Comparison of ENCODE assay signal across 17 cellular contexts in the genomic region with DNA sequence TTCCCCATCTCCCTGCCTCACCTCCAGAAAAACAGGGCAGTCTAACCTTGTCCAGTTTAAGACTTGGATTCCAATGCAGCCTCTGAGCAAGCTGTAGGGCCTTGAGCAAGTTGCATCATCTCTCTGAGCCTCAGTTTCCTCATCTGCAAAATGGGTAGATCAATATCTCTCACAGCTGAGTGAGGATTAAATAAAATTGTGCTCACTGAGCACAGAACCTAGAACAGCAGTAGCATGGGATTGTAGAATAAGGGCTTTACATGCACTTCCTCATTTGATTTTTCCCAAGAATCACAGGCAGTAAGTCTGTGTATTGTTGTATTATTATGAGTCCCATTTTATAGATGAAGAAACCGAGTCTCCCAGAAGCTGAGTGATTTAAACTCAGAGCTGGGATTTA. TPM values are rescaled to one million over a fixed set of nuclear protein-coding genes. Genes with fewer than 3 reads are reported as not detected.
DNase-seq lines count a peak whose midpoint lies in the region; ATAC-seq and TF ChIP-seq lines count a peak whose summit lies in the region.
"Had no signal": no experiment of that assay in that cellular context is flagged by ENCODE, and none has a peak within 500 bp of the region (broad histone marks: within the 10 kb centered on the region; RNA-seq: fewer than 3 reads in every experiment).

No MANE protein-coding gene starts in this region.

- H3K4me1 ChIP-seq in BLaER1: peaks cover 89% of the 10 kb centered on the region
- peaks cover 67% of the 10 kb centered on the region for H3K4me1 ChIP-seq in DOHH2 (ENCODE audit: control insufficient read depth, low read length)
- H3K4me1 ChIP-seq in esophagus muscularis mucosa: peaks cover 7 to 19% (median 15%) of the 10 kb centered on the region in 4 donors

- H4K20me1 ChIP-seq in BLaER1 (peaks cover 52% of the 10 kb centered on the region), DOHH2 (ENCODE audit: control insufficient read depth, insufficient read depth, low read depth, low read length) (no peaks in the 10 kb centered on the region), SU-DHL-6 (ENCODE audit: low read depth, low read length) (no peaks in the 10 kb centered on the region)

- TF ChIP-seq EP300 in esophagus muscularis mucosa (IDR thresholded peaks at IDR 0.05): no peak

- intact Hi-C loops in esophagus muscularis mucosa (cut with DNase I): no loop called here

- H3K79me2 ChIP-seq in DOHH2 (ENCODE audit: control insufficient read depth, low read length) (peaks cover 97% of the 10 kb centered on the region), SU-DHL-6 (ENCODE audit: insufficient read depth, low read length) (peaks cover 94% of the 10 kb centered on the region)

- no peaks in the 10 kb centered on the region for H3K9me3 ChIP-seq in BLaER1
- no peaks in the 10 kb centered on the region for H3K9me3 ChIP-seq in DOHH2 (ENCODE audit: control insufficient read depth, insufficient read depth, low read length)
- no peaks in the 10 kb centered on the region for H3K9me3 ChIP-seq in SU-DHL-6 (ENCODE audit: insufficient read depth, low read length)
- no peaks in the 10 kb centered on the region for H3K9me3 ChIP-seq in esophagus muscularis mucosa
- H3K9me3 ChIP-seq: Peyer's patch, SK-N-SH had no signal

- H3K27ac ChIP-seq in BLaER1: no peak overlapping the region
- peak overlapping the region; percentile 99 for H3K27ac ChIP-seq in DOHH2 (ENCODE audit: low read depth, low read length)
- peak overlapping the region; percentile 99 for H3K27ac ChIP-seq in SU-DHL-6 (ENCODE audit: low read depth, low read length)
- H3K27ac ChIP-seq in esophagus muscularis mucosa (replicated peaks in 1 of 4): no peak overlapping the region

- peak overlapping the region; percentile 36 to 71 (median 38) for H3K4me3 Mint-ChIP-seq in nephron

- H3K27ac Mint-ChIP-seq in nephron: no peak overlapping the region

- WGBS in esophagus muscularis mucosa: 100% methylated on average over 1 of the region's 1 CpG

- H3K9me2 ChIP-seq in DOHH2 (replicated peaks; ENCODE audit: control insufficient read depth, low read length): no peaks in the 10 kb centered on the region
- no peaks in the 10 kb centered on the region for H3K9me2 ChIP-seq in SU-DHL-6 (replicated peaks; ENCODE audit: insufficient read depth, low read length)
- H3K9me2 ChIP-seq: SK-N-SH had no signal

- TF ChIP-seq CTCF in DOHH2 (IDR thresholded peaks at IDR 0.05; ENCODE audit: low read depth, low read length, poor library complexity, severe bottlenecking) (no peak), SU-DHL-6 (IDR thresholded peaks at IDR 0.05; ENCODE audit: insufficient read depth, low read length, poor library complexity, severe bottlenecking) (no peak), nephron (IDR thresholded peaks at IDR 0.05; ENCODE audit: unreplicated experiment in 3 of 3) (no peak), esophagus muscularis mucosa (IDR thresholded peaks at IDR 0.05) (no peak)

- peaks cover 3% of the 10 kb centered on the region for H3K9me3 Mint-ChIP-seq in nephron

- H3K4me3 ChIP-seq in BLaER1 (peak overlapping the region; percentile 91; the same call in 1 of the 2 replicates), DOHH2 (ENCODE audit: low read length) (peak overlapping the region; percentile 94), SU-DHL-6 (ENCODE audit: insufficient read depth, low read length, poor library complexity, severe bottlenecking) (peak overlapping the region; percentile 93), esophagus muscularis mucosa (no peak overlapping the region)

- H3K27me3 ChIP-seq in BLaER1 (peaks cover 26% of the 10 kb centered on the region; the same call in 1 of the 2 replicates), DOHH2 (ENCODE audit: control insufficient read depth, low read length) (no peaks in the 10 kb centered on the region), SU-DHL-6 (ENCODE audit: low read length) (no peaks in the 10 kb centered on the region), esophagus muscularis mucosa (peaks cover 0 to 82% (median 23%) of the 10 kb centered on the region in 4 donors)

- H3K4me2 ChIP-seq in BLaER1: peak overlapping the region; percentile 94
- peak overlapping the region; percentile 99 for H3K4me2 ChIP-seq in DOHH2 (ENCODE audit: low read length)
- peak overlapping the region; percentile 99 for H3K4me2 ChIP-seq in SU-DHL-6 (ENCODE audit: low read depth, low read length, poor library complexity, severe bottlenecking)
- H3K4me2 ChIP-seq: SK-N-SH had no signal

- H3K36me3 Mint-ChIP-seq in nephron (ENCODE audit: low read depth): no peaks in the 10 kb centered on the region

- H3K27me3 Mint-ChIP-seq in nephron (ENCODE audit: low read depth): peaks cover 37% of the 10 kb centered on the region

- H3K9ac ChIP-seq in BLaER1 (no peak overlapping the region), SU-DHL-6 (ENCODE audit: low read length) (peak overlapping the region; percentile 98)
- H3K9ac ChIP-seq: SK-N-SH had no signal

- DNase-seq in NCI-H187 (lab: John Stamatoyannopoulos, UW): no peak
- DNase-seq in esophagus muscularis mucosa (ENCODE audit: extremely low spot score): no peak
- DNase-seq: C1 segment of cervical spinal cord, DMS153, Kasumi-1, NCI-H1930, NCI-H2171, NCI-H446 treated with DMSO at 0.1 percent for 48 hours, NCI-H774, Peyer's patch, Right ventricle myocardium superior, SK-N-SH had no signal

- H3F3A ChIP-seq in DOHH2 (ENCODE audit: control insufficient read depth, insufficient read depth) (peaks cover 65% of the 10 kb centered on the region), SU-DHL-6 (ENCODE audit: insufficient read depth) (peaks cover 72% of the 10 kb centered on the region)

- H2AFZ ChIP-seq in SU-DHL-6 (ENCODE audit: low read depth, low read length, severe bottlenecking): no peak overlapping the region

- TF ChIP-seq POLR2A in esophagus muscularis mucosa (IDR thresholded peaks at IDR 0.05; ENCODE audit: low read depth): no peak

- no peaks in the 10 kb centered on the region for H3K4me1 Mint-ChIP-seq in nephron

- no peak for ATAC-seq in HG03175 (IDR thresholded peaks at IDR 0.05; ENCODE audit: unreplicated experiment)

- H3K36me3 ChIP-seq in BLaER1: no peaks in the 10 kb centered on the region; the same call in 1 of the 2 replicates
- peaks cover 91% of the 10 kb centered on the region for H3K36me3 ChIP-seq in DOHH2 (ENCODE audit: control insufficient read depth, low read length)
- peaks cover 27% of the 10 kb centered on the region for H3K36me3 ChIP-seq in SU-DHL-6 (ENCODE audit: low read length)
- no peaks in the 10 kb centered on the region for H3K36me3 ChIP-seq in esophagus muscularis mucosa
- H3K36me3 ChIP-seq: Peyer's patch had no signal

RNA-seq across cellular contexts. Expression of gene DTX1, which starts 2.0 kb away (rescaled TPM):
- 1 to 10 TPM; 3.6 to 6.1 (median 4.9) TPM for total RNA-seq in esophagus muscularis mucosa

Comparison
In these comparisons a context has a peak if more than half of its experiments do, and no peak if none do; other contexts are left out.
1. H3K27ac ChIP-seq: peak in DOHH2 (single experiment) and SU-DHL-6 (single experiment); none in BLaER1 (single experiment) and esophagus muscularis mucosa (0 of 4).
2. H3K4me3 ChIP-seq: peak in BLaER1 (single experiment), DOHH2 (single experiment) and SU-DHL-6 (single experiment); none in esophagus muscularis mucosa (0 of 4).
3. Peak in every context shown above with its lines, with median percentiles within 50 percentile points of each other: H3K4me2 ChIP-seq.